In the genomic region with DNA sequence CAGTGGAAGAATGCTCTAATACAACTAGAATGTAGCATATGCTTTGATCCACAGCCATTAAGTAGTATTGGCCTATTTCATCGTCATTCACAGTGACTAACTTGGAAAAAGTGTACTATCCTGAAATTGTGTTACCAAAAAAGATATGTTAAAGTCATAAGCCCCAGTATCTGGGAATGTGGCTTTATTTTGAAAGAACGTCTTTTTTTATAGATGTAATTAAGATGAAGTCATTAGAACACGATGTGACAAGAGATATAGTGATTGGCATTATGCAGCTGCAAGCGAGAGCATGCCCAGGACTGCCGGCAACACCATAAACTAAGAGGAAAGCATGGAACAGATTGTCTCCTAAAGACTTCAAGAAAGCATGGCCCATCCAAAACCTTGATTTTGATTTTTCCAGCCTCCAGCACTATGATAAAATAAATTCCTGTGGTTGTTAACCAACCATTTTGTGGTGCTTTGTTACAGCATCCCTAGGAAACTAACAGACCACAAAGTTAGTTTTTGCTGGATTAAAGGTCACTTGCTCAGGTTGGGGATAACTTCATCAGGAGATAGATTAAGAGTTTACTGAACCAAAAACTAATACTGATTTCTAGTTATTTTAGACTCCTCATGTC, we compare ENCODE assay signal across 24 cellular contexts.
"Had no signal": no experiment of that assay in that cellular context is flagged by ENCODE, and none has a peak within 500 bp of the region (broad histone marks: within the 10 kb centered on the region; RNA-seq: fewer than 3 reads in every experiment).

No MANE protein-coding gene starts in this region.

- H2AFZ ChIP-seq: parathyroid adenoma had no signal

- H3K27me3 ChIP-seq: ascending aorta, gastrocnemius medialis, right lobe of liver, transverse colon had no signal

- H3K4me3 ChIP-seq: ascending aorta, gastrocnemius medialis, mucosa of descending colon, right lobe of liver, smooth muscle cell, transverse colon had no signal

- H3K9ac ChIP-seq: parathyroid adenoma had no signal

- ATAC-seq: activated CD4-positive, alpha-beta T cell treated with anti-CD3 and anti-CD28 coated beads for 36 hours; activated naive CD4-positive, alpha-beta T cell treated with anti-CD3 and anti-CD28 coated beads, Interleukin-2, amount 50 U/mL, for 72 hours; activated T-helper 17 cell treated with anti-CD3 and anti-CD28 coated beads, Interleukin-2, amount 50 U/mL, for 72 hours; gastrocnemius medialis; left ventricle myocardium superior; mucosa of descending colon; right lobe of liver; stimulated activated naive B cell treated with anti-CD40 and anti-IgM and Interleukin-4, amounts not matched to agents 10 μg/mL and 1 μg/mL and 100 μg/mL, for 72 hours; T-helper 17 cell had no signal

- H3K4me1 ChIP-seq: ascending aorta, gastrocnemius medialis, parathyroid adenoma, right lobe of liver, transverse colon had no signal

- H3K4me2 ChIP-seq: smooth muscle cell had no signal

- H3K9me3 ChIP-seq: ascending aorta, gastrocnemius medialis, right lobe of liver, transverse colon had no signal

- H3K36me3 ChIP-seq: ascending aorta, gastrocnemius medialis, right lobe of liver, transverse colon had no signal

- DNase-seq: activated B cell treated with CpG ODN at 0.5 μM for 24 hours; activated CD4-positive, alpha-beta T cell treated with anti-CD3 and anti-CD28 coated beads for 36 hours; activated CD4-positive, alpha-beta T cell treated with anti-CD3 and anti-CD28 coated beads, Interleukin-2, amount 50 U/mL, for 4 hours; activated CD8-positive, alpha-beta memory T cell treated with anti-CD3 and anti-CD28 coated beads for 24 hours; activated CD8-positive, alpha-beta memory T cell treated with anti-CD3 and anti-CD28 coated beads, Interleukin-2, amount 50 U/mL, for 4 hours; activated T-cell treated with anti-CD3 and anti-CD28 coated beads, Interleukin-2, amount 50 U/mL, for 24 hours; effector CD4-positive, alpha-beta T cell; gastrocnemius medialis; hypothalamus; left ventricle myocardium superior; mucosa of descending colon; nephron progenitor cell; nucleus accumbens; right lobe of liver; stimulated activated CD4-positive, alpha-beta T cell treated with anti-CD3 and anti-CD28 coated beads, Interleukin-15, amount 100 ng/mL, for 24 hours; stimulated activated CD8-positive, alpha-beta memory T cell treated with anti-CD3 and anti-CD28 coated beads, Interleukin-4, amount 100 ng/mL, for 48 hours; stimulated activated naive B cell treated with anti-CD40 and anti-IgM and Interleukin-4, amounts not matched to agents 10 μg/mL and 1 μg/mL and 100 μg/mL, for 72 hours; T-helper 17 cell; transverse colon had no signal

- H3K79me2 ChIP-seq: parathyroid adenoma had no signal

- H3K27ac ChIP-seq: ascending aorta, gastrocnemius medialis, parathyroid adenoma, right lobe of liver, transverse colon had no signal
